Comparison of ENCODE assay signal across 23 cellular contexts in the genomic region with DNA sequence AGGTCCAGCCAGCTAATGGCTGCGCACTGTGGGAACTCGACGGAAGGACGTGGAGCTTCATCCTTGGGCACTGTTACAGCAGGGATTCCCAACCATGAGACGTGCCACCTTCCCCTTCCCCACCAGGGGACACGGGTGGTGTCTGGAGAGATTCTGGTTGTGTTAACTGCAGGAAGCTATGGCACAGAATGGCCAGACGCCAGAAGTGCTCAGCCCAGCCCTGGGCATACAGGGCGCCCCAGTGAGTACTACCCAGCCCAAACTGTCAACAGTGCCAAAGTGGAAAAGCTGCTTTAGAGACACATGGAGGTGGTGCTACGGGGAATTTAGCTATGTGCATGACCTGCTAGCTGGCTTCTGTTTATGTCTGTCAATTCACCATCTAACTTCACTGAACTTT.
"Had no signal": no experiment of that assay in that cellular context is flagged by ENCODE, and none has a peak within 500 bp of the region (broad histone marks: within the 10 kb centered on the region; RNA-seq: fewer than 3 reads in every experiment).

No MANE protein-coding gene starts in this region.

- H3K27me3 Mint-ChIP-seq: activated CD4-positive, alpha-beta T cell treated with anti-CD3 and anti-CD28 coated beads, Interleukin-2, amount 10 ng/mL, durations not matched to agents 24 days and 14 days; activated CD8-positive, alpha-beta memory T cell treated with anti-CD3 and anti-CD28 coated beads, Interleukin-2, amount 10 ng/mL, durations not matched to agents 7 days and 5 days; dendritic cell treated with granulocyte-macrophage colony-stimulating factor and Interleukin-4, amounts not matched to agents 40 ng/mL and 50 ng/mL, for 4 days; naive thymus-derived CD4-positive, alpha-beta T cell had no signal

- H3K4me3 ChIP-seq: breast epithelium, esophagus squamous epithelium, heart right ventricle, spleen, tibial nerve had no signal

- H3K27ac Mint-ChIP-seq: activated CD4-positive, alpha-beta T cell treated with anti-CD3 and anti-CD28 coated beads, Interleukin-2, amount 10 ng/mL, durations not matched to agents 24 days and 14 days; activated CD8-positive, alpha-beta memory T cell treated with anti-CD3 and anti-CD28 coated beads, Interleukin-2, amount 10 ng/mL, durations not matched to agents 7 days and 5 days; activated CD8-positive, alpha-beta T cell treated with anti-CD3 and anti-CD28 coated beads, Interleukin-2, amount 10 ng/mL, durations not matched to agents 7 days and 5 days; activated naive CD4-positive, alpha-beta T cell treated with anti-CD3 and anti-CD28 coated beads, Interleukin-2, amount 50 U/mL, for 72 hours; dendritic cell treated with granulocyte-macrophage colony-stimulating factor and Interleukin-4, amounts not matched to agents 40 ng/mL and 50 ng/mL, for 4 days; mesothelial cell of epicardium; naive thymus-derived CD4-positive, alpha-beta T cell had no signal

- H3K27me3 ChIP-seq: breast epithelium, esophagus squamous epithelium, heart right ventricle, spleen, tibial nerve had no signal

- H3K36me3 ChIP-seq: breast epithelium had no signal

- H3K27ac ChIP-seq: breast epithelium, epithelial cell of prostate, esophagus squamous epithelium, heart right ventricle, spleen, tibial nerve, WERI-Rb-1 had no signal

- H3K9me3 Mint-ChIP-seq: activated CD4-positive, alpha-beta T cell treated with anti-CD3 and anti-CD28 coated beads, Interleukin-2, amount 10 ng/mL, durations not matched to agents 24 days and 14 days; activated naive CD4-positive, alpha-beta T cell treated with anti-CD3 and anti-CD28 coated beads, Interleukin-2, amount 50 U/mL, for 72 hours; dendritic cell treated with granulocyte-macrophage colony-stimulating factor and Interleukin-4, amounts not matched to agents 40 ng/mL and 50 ng/mL, for 4 days; naive thymus-derived CD4-positive, alpha-beta T cell had no signal

- H3K9me3 ChIP-seq: breast epithelium, esophagus squamous epithelium, spleen, tibial nerve had no signal

- ATAC-seq: activated CD4-positive, CD25-positive, alpha-beta regulatory T cell treated with anti-CD3 and anti-CD28 coated beads, Interleukin-2, amount 50 U/mL, for 24 hours; activated CD8-positive, alpha-beta memory T cell treated with anti-CD3 and anti-CD28 coated beads, Interleukin-2, amount 10 ng/mL, durations not matched to agents 7 days and 5 days; activated CD8-positive, alpha-beta T cell treated with anti-CD3 and anti-CD28 coated beads, Interleukin-2, amount 10 ng/mL, durations not matched to agents 7 days and 5 days; activated naive CD4-positive, alpha-beta T cell treated with anti-CD3 and anti-CD28 coated beads, Interleukin-2, amount 50 U/mL, for 72 hours; heart right ventricle; naive thymus-derived CD4-positive, alpha-beta T cell; right cardiac atrium had no signal

- H3K4me1 ChIP-seq: breast epithelium had no signal

- H3K4me3 Mint-ChIP-seq: activated CD4-positive, alpha-beta T cell treated with anti-CD3 and anti-CD28 coated beads, Interleukin-2, amount 10 ng/mL, durations not matched to agents 24 days and 14 days; activated CD8-positive, alpha-beta memory T cell treated with anti-CD3 and anti-CD28 coated beads, Interleukin-2, amount 10 ng/mL, durations not matched to agents 7 days and 5 days; activated CD8-positive, alpha-beta T cell treated with anti-CD3 and anti-CD28 coated beads, Interleukin-2, amount 10 ng/mL, durations not matched to agents 7 days and 5 days; dendritic cell treated with granulocyte-macrophage colony-stimulating factor and Interleukin-4, amounts not matched to agents 40 ng/mL and 50 ng/mL, for 4 days; mesothelial cell of epicardium; naive thymus-derived CD4-positive, alpha-beta T cell had no signal

- DNase-seq: activated CD4-positive, alpha-beta T cell treated with anti-CD3 and anti-CD28 coated beads, Interleukin-2, amount 10 ng/mL, durations not matched to agents 24 days and 14 days; activated CD8-positive, alpha-beta memory T cell treated with anti-CD3 and anti-CD28 coated beads, Interleukin-2, amount 10 ng/mL, durations not matched to agents 7 days and 5 days; activated CD8-positive, alpha-beta T cell treated with anti-CD3 and anti-CD28 coated beads, Interleukin-2, amount 10 ng/mL, durations not matched to agents 7 days and 5 days; activated naive CD4-positive, alpha-beta T cell; activated T-cell treated with anti-CD3 and anti-CD28 coated beads, Interleukin-2, amount 50 U/mL, for 48 hours; central memory CD4-positive, alpha-beta T cell; esophagus squamous epithelium; foreskin melanocyte; heart right ventricle; naive thymus-derived CD4-positive, alpha-beta T cell; spleen; stimulated activated naive CD4-positive, alpha-beta T cell; T-helper 1 cell; T1000; WERI-Rb-1 had no signal
